In genomic region chr18:23191952-23192662, GRCh38 we compare ENCODE assay signal across 9 cellular contexts. TPM values are rescaled to one million over a fixed set of nuclear protein-coding genes. Genes with fewer than 3 reads are reported as not detected.
DNase-seq lines count a peak whose midpoint lies in the region; ATAC-seq, FAIRE-seq and TF ChIP-seq lines count a peak whose summit lies in the region.
"Had no signal": no experiment of that assay in that cellular context is flagged by ENCODE, and none has a peak within 500 bp of the region (broad histone marks: within the 10 kb centered on the region; RNA-seq: fewer than 3 reads in every experiment).

No MANE protein-coding gene starts in this region.

- H3K36me3 ChIP-seq in astrocyte (ENCODE audit: insufficient read depth, low read length) (no peaks in the 10 kb centered on the region), left lung (no peaks in the 10 kb centered on the region)
- H3K36me3 ChIP-seq: Peyer's patch had no signal

- H3K4me1 ChIP-seq in astrocyte (ENCODE audit: insufficient read depth, low read length): peaks cover 11% of the 10 kb centered on the region
- peaks cover 10 to 17% of the 10 kb centered on the region in 2 donors for H3K4me1 ChIP-seq in left lung

- ATAC-seq in left lung (peak; percentile 13), GM18498 (IDR thresholded peaks at IDR 0.05; ENCODE audit: unreplicated experiment) (no peak)
- no peak for ATAC-seq in activated CD4-positive, alpha-beta T cell treated with anti-CD3 and anti-CD28 coated beads for 36 hours
- ATAC-seq in naive thymus-derived CD8-positive, alpha-beta T cell: no peak

- H2AFZ ChIP-seq in astrocyte (ENCODE audit: low read depth, low read length): peak overlapping the region; percentile 15

- H3K9me3 Mint-ChIP-seq in astrocyte (ENCODE audit: unreplicated experiment): no peaks in the 10 kb centered on the region
- H3K9me3 Mint-ChIP-seq in activated CD4-positive, alpha-beta T cell treated with anti-CD3 and anti-CD28 coated beads for 36 hours (ENCODE audit: low read depth): no peaks in the 10 kb centered on the region
- no peaks in the 10 kb centered on the region for H3K9me3 Mint-ChIP-seq in naive thymus-derived CD8-positive, alpha-beta T cell

- DNase-seq in AG04449 (ENCODE audit: low read depth, low spot score) (peak; percentile 54), HT1080 (ENCODE audit: low read depth) (peak; percentile 92), astrocyte (ENCODE audit: low read depth) (peak; percentile 85), left lung (peak in 1 of 2 donors; percentile 70), GM13977 (ENCODE audit: low spot score) (no peak)
- DNase-seq in activated CD4-positive, alpha-beta T cell treated with anti-CD3 and anti-CD28 coated beads for 36 hours: no peak
- DNase-seq in naive thymus-derived CD8-positive, alpha-beta T cell: no peak

- H3K27ac ChIP-seq in astrocyte (ENCODE audit: low read depth, low read length): no peak overlapping the region
- H3K27ac ChIP-seq in left lung: no peak overlapping the region
- H3K27ac ChIP-seq: Peyer's patch had no signal

- CTCF ChIA-PET in AG04449 (lab: Yijun Ruan, JAX): interaction anchor here (1.1 to 3.3 kb wide), 4 partner anchors 10 to 187 kb away, joined by 3 to 8 read pairs (median 4); no protein-coding TSS in a partner anchor
- CTCF ChIA-PET in activated CD4-positive, alpha-beta T cell treated with anti-CD3 and anti-CD28 coated beads for 36 hours (lab: Charles Lee): interaction anchor here (1.0 kb wide), 1 partner anchor 77 kb away, joined by 3 read pairs; no protein-coding TSS in a partner anchor

- no peaks in the 10 kb centered on the region for H3K9me3 ChIP-seq in astrocyte (ENCODE audit: insufficient read depth, low read depth, low read length)
- H3K9me3 ChIP-seq in left lung: no peaks in the 10 kb centered on the region
- H3K9me3 ChIP-seq: Peyer's patch had no signal

- POLR2A ChIA-PET in AG04449 (lab: Yijun Ruan, JAX): interaction anchor here (0.5 kb wide), 1 partner anchor 12 kb away, joined by 4 read pairs; no protein-coding TSS in a partner anchor
- POLR2A ChIA-PET in activated CD4-positive, alpha-beta T cell treated with anti-CD3 and anti-CD28 coated beads for 36 hours (lab: Charles Lee): no interaction called here
- POLR2A ChIA-PET in naive thymus-derived CD8-positive, alpha-beta T cell (lab: Charles Lee): no interaction called here

- peak overlapping the region; percentile 16 for H3K4me3 Mint-ChIP-seq in astrocyte (ENCODE audit: unreplicated experiment)
- no peak overlapping the region for H3K4me3 Mint-ChIP-seq in activated CD4-positive, alpha-beta T cell treated with anti-CD3 and anti-CD28 coated beads for 36 hours
- H3K4me3 Mint-ChIP-seq in naive thymus-derived CD8-positive, alpha-beta T cell: no peak overlapping the region

- peaks cover 5% of the 10 kb centered on the region for H3K36me3 Mint-ChIP-seq in astrocyte (ENCODE audit: low read depth, unreplicated experiment)
- H3K36me3 Mint-ChIP-seq in activated CD4-positive, alpha-beta T cell treated with anti-CD3 and anti-CD28 coated beads for 36 hours (ENCODE audit: low read depth): no peaks in the 10 kb centered on the region
- H3K36me3 Mint-ChIP-seq in naive thymus-derived CD8-positive, alpha-beta T cell: no peaks in the 10 kb centered on the region

- in situ Hi-C loops in GM13977 (cut with MboI; ENCODE audit: low pct_unique_long_range_greater_than_20kb, low sequenced_read_pairs, unreplicated experiment): no loop called here

- H3K27me3 Mint-ChIP-seq in astrocyte (ENCODE audit: low read depth, unreplicated experiment): no peaks in the 10 kb centered on the region
- H3K27me3 Mint-ChIP-seq in activated CD4-positive, alpha-beta T cell treated with anti-CD3 and anti-CD28 coated beads for 36 hours: no peaks in the 10 kb centered on the region
- peaks cover 0 to 3% (median 0%) of the 10 kb centered on the region in 5 donors for H3K27me3 Mint-ChIP-seq in naive thymus-derived CD8-positive, alpha-beta T cell

- no peak for FAIRE-seq in astrocyte (lab: Jason Lieb, UNC)

- H3K79me2 ChIP-seq in astrocyte (ENCODE audit: insufficient read depth, low read length): no peaks in the 10 kb centered on the region

- peak overlapping the region; percentile 6 for H3K9ac ChIP-seq in astrocyte (ENCODE audit: low read length)

- TF ChIP-seq CTCF in AG04449 (IDR thresholded peaks at IDR 0.05; ENCODE audit: insufficient read depth, low read length, missing control alignments) (no peak), astrocyte (IDR thresholded peaks at IDR 0.05; ENCODE audit: insufficient read depth, low read depth, low read length) (no peak), left lung (IDR thresholded peaks at IDR 0.05) (no peak), GM13977 (IDR thresholded peaks at IDR 0.05; ENCODE audit: extremely low read depth, insufficient read depth, missing control alignments) (no peak)

- H3K4me3 ChIP-seq in AG04449 (ENCODE audit: low read depth, low read length): no peak overlapping the region
- H3K4me3 ChIP-seq in astrocyte (ENCODE audit: insufficient read depth, low read depth, low read length): no peak overlapping the region
- no peak overlapping the region for H3K4me3 ChIP-seq in left lung
- H3K4me3 ChIP-seq: Peyer's patch had no signal

- peak overlapping the region; percentile 19 for H3K4me2 ChIP-seq in astrocyte (ENCODE audit: low read length)

- peak overlapping the region; percentile 89 for H3K27ac Mint-ChIP-seq in astrocyte (ENCODE audit: unreplicated experiment)
- no peak overlapping the region for H3K27ac Mint-ChIP-seq in activated CD4-positive, alpha-beta T cell treated with anti-CD3 and anti-CD28 coated beads for 36 hours
- peak overlapping the region in 4 of 10 donors; percentile 32 to 65 (median 43) for H3K27ac Mint-ChIP-seq in naive thymus-derived CD8-positive, alpha-beta T cell

- H3K27me3 ChIP-seq in astrocyte (ENCODE audit: insufficient read depth, low read length) (no peaks in the 10 kb centered on the region), left lung (no peaks in the 10 kb centered on the region)
- H3K27me3 ChIP-seq: Peyer's patch had no signal

- peaks cover 43% of the 10 kb centered on the region for H3K4me1 Mint-ChIP-seq in astrocyte (ENCODE audit: low read depth, unreplicated experiment)
- peaks cover 10% of the 10 kb centered on the region for H3K4me1 Mint-ChIP-seq in activated CD4-positive, alpha-beta T cell treated with anti-CD3 and anti-CD28 coated beads for 36 hours
- peaks cover 4 to 8% (median 7%) of the 10 kb centered on the region in 4 donors for H3K4me1 Mint-ChIP-seq in naive thymus-derived CD8-positive, alpha-beta T cell

- intact Hi-C loops in left lung (cut with DNase I): no loop called here
- intact Hi-C loops in activated CD4-positive, alpha-beta T cell treated with anti-CD3 and anti-CD28 coated beads for 36 hours (cut with DNase I, micrococcal nuclease): no loop called here

- no peaks in the 10 kb centered on the region for H4K20me1 ChIP-seq in astrocyte (ENCODE audit: insufficient read depth, low read length)

RNA-seq across cellular contexts. Expression of gene CABLES1, which starts 56.8 kb away (rescaled TPM):
- 3.4 and 5.3 TPM in 2 replicates for total RNA-seq in HT1080 (2014; rRNA removed; shearing (Covaris generic))
- 4.4 and 5.8 TPM in 2 replicates for polyA plus RNA-seq in HT1080 (2015; cell fraction: cytosol; rRNA removed)
- 5.3 and 5.4 TPM in 2 replicates for polyA plus RNA-seq in HT1080 (2015; cell fraction: nucleus; rRNA removed)
- total RNA-seq in astrocyte (12.2 and 14.5 TPM in 2 replicates), left lung (10 to 100 TPM; 21.9 to 35.4 TPM)
- 1 to 10 TPM; 3.7 to 3.8 TPM for total RNA-seq in activated CD4-positive, alpha-beta T cell treated with anti-CD3 and anti-CD28 coated beads for 36 hours
- total RNA-seq in naive thymus-derived CD8-positive, alpha-beta T cell: under 1 TPM; 0.82 to 0.99 TPM
- not detected for polyA plus RNA-seq in naive thymus-derived CD8-positive, alpha-beta T cell

Comparison
In these comparisons a context has a peak if more than half of its experiments do, and no peak if none do; other contexts are left out.
1. DNase-seq: peak in AG04449 (single experiment), HT1080 (single experiment) and astrocyte (single experiment); none in activated CD4-positive, alpha-beta T cell treated with anti-CD3 and anti-CD28 coated beads for 36 hours (single experiment), naive thymus-derived CD8-positive, alpha-beta T cell (0 of 10) and GM13977 (single experiment).